In genomic region chr20:9204979-9205378, GRCh38 we compare ENCODE assay signal across 21 cellular contexts.
"Had no signal": no experiment of that assay in that cellular context is flagged by ENCODE, and none has a peak within 500 bp of the region (broad histone marks: within the 10 kb centered on the region; RNA-seq: fewer than 3 reads in every experiment).

No MANE protein-coding gene starts in this region.

- H3K9me3 ChIP-seq: MG63, SK-N-SH had no signal

- H3K9ac ChIP-seq: SK-N-SH had no signal

- H3K27me3 ChIP-seq: MG63 had no signal

- FAIRE-seq: HTR-8/SVneo, RCC 7860 had no signal

- H3K27ac ChIP-seq: HL-60 had no signal

- H3K4me2 ChIP-seq: SK-N-SH had no signal

- ATAC-seq: T-cell had no signal

- H3K36me3 ChIP-seq: MG63 had no signal

- DNase-seq: KBM-7, MG63, NCI-H1092, NCI-H1105 treated with DMSO at 0.1 percent for 48 hours, NCI-H1417 treated with DMSO at 0.1 percent for 48 hours, NCI-H146, NCI-H1694 treated with DMSO at 0.1 percent for 48 hours, NCI-H1930, NCI-H2171 treated with DMSO at 0.1 percent for 48 hours, NCI-H345, NCI-H446 treated with DMSO at 0.1 percent for 48 hours, NCI-H524, NCI-H774, RPMI8226, SHP77, SK-N-SH, SW 1271, T-cell had no signal

- H3K4me3 ChIP-seq: MG63 had no signal
